In genomic region chr1:167856711-167857418, GRCh38 we compare ENCODE assay signal across 33 cellular contexts.
"Had no signal": no experiment of that assay in that cellular context is flagged by ENCODE, and none has a peak within 500 bp of the region (broad histone marks: within the 10 kb centered on the region; RNA-seq: fewer than 3 reads in every experiment).

No MANE protein-coding gene starts in this region.

- H3K27ac ChIP-seq: ascending aorta, breast epithelium, cardiac muscle cell, coronary artery, dorsolateral prefrontal cortex, esophagus muscularis mucosa, gastroesophageal sphincter, heart right ventricle had no signal

- H3K36me3 Mint-ChIP-seq: activated naive CD4-positive, alpha-beta T cell treated with anti-CD3 and anti-CD28 coated beads, Interleukin-2, amount 10 ng/mL, durations not matched to agents 7 days and 5 days; activated naive CD4-positive, alpha-beta T cell treated with anti-CD3 and anti-CD28 coated beads, Interleukin-2, amount 50 U/mL, for 72 hours; activated naive CD8-positive, alpha-beta T cell treated with anti-CD3 and anti-CD28 coated beads, Interleukin-2, amount 10 ng/mL, durations not matched to agents 7 days and 5 days; brain had no signal

- H3K4me1 ChIP-seq: ascending aorta, breast epithelium, esophagus muscularis mucosa, gastroesophageal sphincter had no signal

- H3K4me3 Mint-ChIP-seq: activated CD4-positive, alpha-beta memory T cell treated with anti-CD3 and anti-CD28 coated beads, Interleukin-2, amount 10 ng/mL, durations not matched to agents 7 days and 5 days; activated CD4-positive, alpha-beta T cell treated with anti-CD3 and anti-CD28 coated beads, Interleukin-2, amount 10 ng/mL, durations not matched to agents 7 days and 5 days; activated naive CD4-positive, alpha-beta T cell treated with anti-CD3 and anti-CD28 coated beads, Interleukin-2, amount 10 ng/mL, durations not matched to agents 7 days and 5 days; activated naive CD8-positive, alpha-beta T cell treated with anti-CD3 and anti-CD28 coated beads, Interleukin-2, amount 10 ng/mL, durations not matched to agents 7 days and 5 days; activated T-cell treated with anti-CD3 and anti-CD28 coated beads, Interleukin-2, amount 50 U/mL, for 24 hours; activated T-cell treated with anti-CD3 and anti-CD28 coated beads, Interleukin-2, amount 50 U/mL, for 72 hours; brain; dendritic cell treated with granulocyte-macrophage colony-stimulating factor and Interleukin-4, amounts not matched to agents 40 ng/mL and 50 ng/mL, for 4 days; T-helper 17 cell; T-helper 2 cell treated with Interferon-gamma antibody and Interleukin-4, amounts not matched to agents 5 μg/mL and 100 μg/mL, for 36 hours had no signal

- DNase-seq: activated CD4-positive, alpha-beta memory T cell treated with anti-CD3 and anti-CD28 coated beads, Interleukin-2, amount 10 ng/mL, durations not matched to agents 7 days and 5 days; activated CD4-positive, alpha-beta T cell treated with anti-CD3 and anti-CD28 coated beads for 1 hour; activated CD4-positive, alpha-beta T cell treated with anti-CD3 and anti-CD28 coated beads for 4 hours; activated CD4-positive, alpha-beta T cell treated with anti-CD3 and anti-CD28 coated beads, Interleukin-2, amount 10 ng/mL, durations not matched to agents 7 days and 5 days; activated CD4-positive, alpha-beta T cell treated with anti-CD3 and anti-CD28 coated beads, Interleukin-2, amount 50 U/mL, for 4 hours; activated CD8-positive, alpha-beta memory T cell treated with anti-CD3 and anti-CD28 coated beads, Interleukin-2, amount 50 U/mL, for 48 hours; activated gamma-delta T cell; activated naive CD4-positive, alpha-beta T cell; activated naive CD4-positive, alpha-beta T cell treated with anti-CD3 and anti-CD28 coated beads, Interleukin-2, amount 10 ng/mL, durations not matched to agents 7 days and 5 days; activated naive CD8-positive, alpha-beta T cell treated with anti-CD3 and anti-CD28 coated beads, Interleukin-2, amount 10 ng/mL, durations not matched to agents 7 days and 5 days; activated T-cell treated with anti-CD3 and anti-CD28 coated beads for 4 hours; activated T-cell treated with anti-CD3 and anti-CD28 coated beads, Interleukin-2, amount 50 U/mL, for 24 hours; activated T-cell treated with anti-CD3 and anti-CD28 coated beads, Interleukin-2, amount 50 U/mL, for 72 hours; central memory CD4-positive, alpha-beta T cell; cerebellar nuclear complex; dorsolateral prefrontal cortex; effector memory CD4-positive, alpha-beta T cell; erythroblast; foreskin melanocyte; heart right ventricle; T-helper 1 cell; T-helper 17 cell; T1000 had no signal

- ATAC-seq: activated naive CD4-positive, alpha-beta T cell treated with anti-CD3 and anti-CD28 coated beads, Interleukin-2, amount 50 U/mL, for 72 hours; activated T-cell treated with anti-CD3 and anti-CD28 coated beads, Interleukin-2, amount 50 U/mL, for 72 hours; gastroesophageal sphincter; heart right ventricle; T-helper 17 cell had no signal

- H3K9me3 Mint-ChIP-seq: activated CD4-positive, alpha-beta memory T cell treated with anti-CD3 and anti-CD28 coated beads, Interleukin-2, amount 10 ng/mL, durations not matched to agents 7 days and 5 days; activated CD4-positive, alpha-beta T cell treated with anti-CD3 and anti-CD28 coated beads, Interleukin-2, amount 10 ng/mL, durations not matched to agents 7 days and 5 days; activated naive CD4-positive, alpha-beta T cell treated with anti-CD3 and anti-CD28 coated beads, Interleukin-2, amount 10 ng/mL, durations not matched to agents 7 days and 5 days; activated naive CD4-positive, alpha-beta T cell treated with anti-CD3 and anti-CD28 coated beads, Interleukin-2, amount 50 U/mL, for 72 hours; activated naive CD8-positive, alpha-beta T cell treated with anti-CD3 and anti-CD28 coated beads, Interleukin-2, amount 10 ng/mL, durations not matched to agents 7 days and 5 days; activated T-cell treated with anti-CD3 and anti-CD28 coated beads, Interleukin-2, amount 50 U/mL, for 24 hours; activated T-cell treated with anti-CD3 and anti-CD28 coated beads, Interleukin-2, amount 50 U/mL, for 72 hours; brain; T-helper 2 cell treated with Interferon-gamma antibody and Interleukin-4, amounts not matched to agents 5 μg/mL and 100 μg/mL, for 36 hours had no signal

- H3K4me1 Mint-ChIP-seq: activated CD4-positive, alpha-beta memory T cell treated with anti-CD3 and anti-CD28 coated beads, Interleukin-2, amount 10 ng/mL, durations not matched to agents 7 days and 5 days; activated CD4-positive, alpha-beta T cell treated with anti-CD3 and anti-CD28 coated beads, Interleukin-2, amount 10 ng/mL, durations not matched to agents 7 days and 5 days; activated naive CD4-positive, alpha-beta T cell treated with anti-CD3 and anti-CD28 coated beads, Interleukin-2, amount 10 ng/mL, durations not matched to agents 7 days and 5 days; activated naive CD8-positive, alpha-beta T cell treated with anti-CD3 and anti-CD28 coated beads, Interleukin-2, amount 10 ng/mL, durations not matched to agents 7 days and 5 days; T-helper 17 cell had no signal

- H3K27me3 Mint-ChIP-seq: activated T-cell treated with anti-CD3 and anti-CD28 coated beads, Interleukin-2, amount 50 U/mL, for 24 hours; brain; dendritic cell treated with granulocyte-macrophage colony-stimulating factor and Interleukin-4, amounts not matched to agents 40 ng/mL and 50 ng/mL, for 4 days had no signal

- H3K9me3 ChIP-seq: ascending aorta, breast epithelium, esophagus muscularis mucosa, gastroesophageal sphincter, heart right ventricle had no signal

- H3K4me3 ChIP-seq: ascending aorta, breast epithelium, cardiac muscle cell, coronary artery, dorsolateral prefrontal cortex, esophagus muscularis mucosa, gastroesophageal sphincter, heart right ventricle had no signal

- H3K36me3 ChIP-seq: ascending aorta, breast epithelium, cardiac muscle cell, esophagus muscularis mucosa, gastroesophageal sphincter, heart right ventricle had no signal

- H3K27me3 ChIP-seq: ascending aorta, breast epithelium, cardiac muscle cell, dorsolateral prefrontal cortex, esophagus muscularis mucosa, gastroesophageal sphincter, heart right ventricle had no signal

- H3K27ac Mint-ChIP-seq: activated CD4-positive, alpha-beta memory T cell treated with anti-CD3 and anti-CD28 coated beads, Interleukin-2, amount 10 ng/mL, durations not matched to agents 7 days and 5 days; activated CD4-positive, alpha-beta T cell treated with anti-CD3 and anti-CD28 coated beads, Interleukin-2, amount 10 ng/mL, durations not matched to agents 7 days and 5 days; activated naive CD4-positive, alpha-beta T cell treated with anti-CD3 and anti-CD28 coated beads, Interleukin-2, amount 10 ng/mL, durations not matched to agents 7 days and 5 days; activated naive CD4-positive, alpha-beta T cell treated with anti-CD3 and anti-CD28 coated beads, Interleukin-2, amount 50 U/mL, for 72 hours; activated naive CD8-positive, alpha-beta T cell treated with anti-CD3 and anti-CD28 coated beads, Interleukin-2, amount 10 ng/mL, durations not matched to agents 7 days and 5 days; activated T-cell treated with anti-CD3 and anti-CD28 coated beads, Interleukin-2, amount 50 U/mL, for 24 hours; activated T-cell treated with anti-CD3 and anti-CD28 coated beads, Interleukin-2, amount 50 U/mL, for 72 hours; brain; dendritic cell treated with granulocyte-macrophage colony-stimulating factor and Interleukin-4, amounts not matched to agents 40 ng/mL and 50 ng/mL, for 4 days; T-helper 17 cell; T-helper 2 cell treated with Interferon-gamma antibody and Interleukin-4, amounts not matched to agents 5 μg/mL and 100 μg/mL, for 36 hours had no signal
